ENCODE assay signal across 1 cellular context in genomic region chr17:81402530-81402941, GRCh38.
TF ChIP-seq lines count a peak whose summit lies in the region.

No MANE protein-coding gene starts in this region.

TF ChIP-seq in SK-N-SH, 30 proteins besides CTCF, POLR2A, EP300 and RAD21 (continued from another document):
- TF ChIP-seq SIN3A (IDR thresholded peaks at IDR 0.05; ENCODE audit: borderline replicate concordance, low read depth, low read length) (no peak), RFX5 (IDR thresholded peaks at IDR 0.05; ENCODE audit: low read length) (no peak), ELF1 (IDR thresholded peaks at IDR 0.05) (no peak)
